15 cellular contexts compared by ENCODE assay signal in genomic region chr10:119162693-119163092, GRCh38. TPM values are rescaled to one million over a fixed set of nuclear protein-coding genes. Genes with fewer than 3 reads are reported as not detected.
DNase-seq lines count a peak whose midpoint lies in the region; ATAC-seq, FAIRE-seq and TF ChIP-seq lines count a peak whose summit lies in the region.
"Had no signal": no experiment of that assay in that cellular context is flagged by ENCODE, and none has a peak within 500 bp of the region (broad histone marks: within the 10 kb centered on the region; RNA-seq: fewer than 3 reads in every experiment).

No MANE protein-coding gene starts in this region.

- H3K79me2 ChIP-seq in SU-DHL-6 (ENCODE audit: insufficient read depth, low read length), result peaks cover 15% of the 10 kb centered on the region
- peaks cover 46% of the 10 kb centered on the region for H3K79me2 ChIP-seq in K562 (ENCODE audit: control insufficient read depth, insufficient read depth, low read length)

- DNase-seq in activated naive CD4-positive, alpha-beta T cell treated with Interleukin-2 at 50 U/mL for 16 hours, result no peak
- DNase-seq in K562 (ENCODE audit: extremely low read depth in 1 of 4, low spot score in 3 of 4), result no peak
- no peak for DNase-seq in left ventricle myocardium inferior
- no peak for DNase-seq in thyroid gland
- DNase-seq in AG20443 (ENCODE audit: low spot score), result no peak
- DNase-seq: ACHN; CD8-positive, alpha-beta T cell; NCI-H1105 treated with DMSO at 0.1 percent for 48 hours; NCI-H187; NCI-H446 had no signal

- POLR2A ChIA-PET in K562 (lab: Yijun Ruan, JAX), result interaction anchor here (1.3 kb wide), 1 partner anchor 18 kb away, joined by 3 read pairs; no protein-coding TSS in a partner anchor

- H3F3A ChIP-seq in SU-DHL-6 (ENCODE audit: insufficient read depth), result peaks cover 23% of the 10 kb centered on the region; the same call in 1 of the 2 replicates

- H3K4me1 Mint-ChIP-seq in activated naive CD4-positive, alpha-beta T cell treated with anti-CD3 and anti-CD28 coated beads, Interleukin-2, amount 50 U/mL, for 24 hours, result peaks cover 33% of the 10 kb centered on the region

- H3K4me1 ChIP-seq in K562 (replicated peaks in 1 of 2; ENCODE audit: control insufficient read depth in 2 of 2, insufficient read depth in 2 of 2, low read length in 2 of 2), result peaks cover 30 to 44% of the 10 kb centered on the region in 2 experiments
- H3K4me1 ChIP-seq in stomach smooth muscle (ENCODE audit: control insufficient read depth, insufficient read depth, low read length), result peaks cover 27% of the 10 kb centered on the region
- H3K4me1 ChIP-seq in left ventricle myocardium inferior, result peaks cover 39% of the 10 kb centered on the region
- H3K4me1 ChIP-seq in thyroid gland, result peaks cover 11 to 17% of the 10 kb centered on the region in 2 donors

- WGBS in K562 (ENCODE audit: insufficient coverage, low coverage, missing lambda C conversion rate), result 79% methylated on average over 3 of the region's 3 CpGs
- 98 to 99% methylated on average over 3 of the region's 3 CpGs for WGBS in thyroid gland, 2 donors

- no peak for TF ChIP-seq RAD21 in K562 (CRISPR knock-in tag; conservative IDR thresholded peaks at IDR 0.05 in 1 of 2, IDR thresholded peaks at IDR 0.05 in 1 of 2)

- FAIRE-seq in K562 (lab: Jason Lieb, UNC), result no peak
- FAIRE-seq: D721Med had no signal

- in situ Hi-C loops in K562 (cut with MboI), result no loop called here

- H3K9me3 Mint-ChIP-seq in activated naive CD4-positive, alpha-beta T cell treated with anti-CD3 and anti-CD28 coated beads, Interleukin-2, amount 50 U/mL, for 24 hours, result no peaks in the 10 kb centered on the region
- H3K9me3 Mint-ChIP-seq: CD8-positive, alpha-beta T cell had no signal

- TF ChIP-seq CTCF in SU-DHL-6 (IDR thresholded peaks at IDR 0.05; ENCODE audit: insufficient read depth, low read length, poor library complexity, severe bottlenecking), result no peak
- no peak for TF ChIP-seq CTCF in K562 (IDR thresholded peaks at IDR 0.05 in 2 of 3, conservative IDR thresholded peaks at IDR 0.05 in 1 of 3; ENCODE audit: insufficient read depth in 2 of 3, low read depth in 1 of 3, low read length in 3 of 3)
- no peak for TF ChIP-seq CTCF in left ventricle myocardium inferior (IDR thresholded peaks at IDR 0.05; ENCODE audit: borderline replicate concordance)
- TF ChIP-seq CTCF in thyroid gland (IDR thresholded peaks at IDR 0.05), result no peak

- H3K36me3 ChIP-seq in SU-DHL-6 (ENCODE audit: low read length), result peaks cover 11% of the 10 kb centered on the region; the same call in 1 of the 2 replicates
- peaks cover 54% of the 10 kb centered on the region; the same call in 2 of the 3 replicates for H3K36me3 ChIP-seq in K562 (ENCODE audit: control insufficient read depth, insufficient read depth, low read length)
- peaks cover 11 to 28% of the 10 kb centered on the region in 2 donors for H3K36me3 ChIP-seq in stomach smooth muscle (ENCODE audit: control insufficient read depth in 2 of 2, insufficient read depth in 2 of 2, low read length in 2 of 2)
- peaks cover 41% of the 10 kb centered on the region for H3K36me3 ChIP-seq in left ventricle myocardium inferior
- H3K36me3 ChIP-seq in thyroid gland, result peaks cover 10 to 17% of the 10 kb centered on the region in 2 donors

- no peak overlapping the region for H3K4me3 Mint-ChIP-seq in activated naive CD4-positive, alpha-beta T cell treated with anti-CD3 and anti-CD28 coated beads, Interleukin-2, amount 50 U/mL, for 24 hours
- H3K4me3 Mint-ChIP-seq: B cell had no signal

- no peaks in the 10 kb centered on the region for H3K9me1 ChIP-seq in K562 (ENCODE audit: control insufficient read depth, insufficient read depth, low read length)

- H3K9me3 ChIP-seq in SU-DHL-6 (ENCODE audit: insufficient read depth, low read length), result no peaks in the 10 kb centered on the region
- H3K9me3 ChIP-seq in K562 (replicated peaks; ENCODE audit: control insufficient read depth, insufficient read depth, low read depth, low read length), result no peaks in the 10 kb centered on the region
- no peaks in the 10 kb centered on the region for H3K9me3 ChIP-seq in stomach smooth muscle (ENCODE audit: control insufficient read depth in 2 of 2, low read length in 2 of 2)
- H3K9me3 ChIP-seq in left ventricle myocardium inferior (replicated peaks), result no peaks in the 10 kb centered on the region
- no peaks in the 10 kb centered on the region for H3K9me3 ChIP-seq in thyroid gland

- CTCF ChIA-PET in K562 (lab: Yijun Ruan, JAX; ENCODE audit: low intra/inter-chr PET ratio), result no interaction called here

- H3K9me2 ChIP-seq in SU-DHL-6 (replicated peaks; ENCODE audit: insufficient read depth, low read length), result no peaks in the 10 kb centered on the region

- no peak for TF ChIP-seq POLR2A in K562 (conservative IDR thresholded peaks at IDR 0.05)
- TF ChIP-seq POLR2A in thyroid gland (IDR thresholded peaks at IDR 0.05), result no peak

- TF ChIP-seq EP300 in K562 (IDR thresholded peaks at IDR 0.05; ENCODE audit: low read length), result no peak

- H2AFZ ChIP-seq in SU-DHL-6 (ENCODE audit: low read depth, low read length, severe bottlenecking) (no peak overlapping the region), K562 (ENCODE audit: low read depth, low read length) (no peak overlapping the region)

- no peak for ATAC-seq in K562
- ATAC-seq: CD8-positive, alpha-beta T cell had no signal

- peaks cover 8% of the 10 kb centered on the region for H3K36me3 Mint-ChIP-seq in activated naive CD4-positive, alpha-beta T cell treated with anti-CD3 and anti-CD28 coated beads, Interleukin-2, amount 50 U/mL, for 24 hours

- intact Hi-C loops in K562 (cut with micrococcal nuclease), result no loop called here
- intact Hi-C loops in left ventricle myocardium inferior (cut with micrococcal nuclease), result no loop called here
- intact Hi-C loops in thyroid gland (cut with DNase I), result no loop called here

- peak overlapping the region; percentile 80 for H3K27ac Mint-ChIP-seq in activated naive CD4-positive, alpha-beta T cell treated with anti-CD3 and anti-CD28 coated beads, Interleukin-2, amount 50 U/mL, for 24 hours
- H3K27ac Mint-ChIP-seq: B cell had no signal

- H4K20me1 ChIP-seq in SU-DHL-6 (ENCODE audit: low read depth, low read length) (no peaks in the 10 kb centered on the region), K562 (replicated peaks; ENCODE audit: control insufficient read depth, insufficient read depth, low read length) (no peaks in the 10 kb centered on the region)

- BruUV-seq in K562 (replicated peaks; lab: Mats Ljungman, UMichigan), result no TSS peak

- peak overlapping the region; percentile 35; the same call in 1 of the 2 replicates for H3K27ac ChIP-seq in SU-DHL-6 (ENCODE audit: low read depth, low read length)
- peak overlapping the region; percentile 66; the same call in 2 of the 3 replicates for H3K27ac ChIP-seq in K562 (ENCODE audit: extremely low read depth, low read depth, low read length)
- peak overlapping the region; percentile 24 for H3K27ac ChIP-seq in stomach smooth muscle (ENCODE audit: low read length)
- no peak overlapping the region for H3K27ac ChIP-seq in left ventricle myocardium inferior (replicated peaks)
- no peak overlapping the region for H3K27ac ChIP-seq in thyroid gland

- H3K4me2 ChIP-seq in SU-DHL-6 (ENCODE audit: low read depth, low read length, poor library complexity, severe bottlenecking) (peak overlapping the region; percentile 88), K562 (ENCODE audit: insufficient read depth, low read length) (peak overlapping the region; percentile 71; the same call in 1 of the 2 replicates)

- H3K27me3 Mint-ChIP-seq in activated naive CD4-positive, alpha-beta T cell treated with anti-CD3 and anti-CD28 coated beads, Interleukin-2, amount 50 U/mL, for 24 hours, result no peaks in the 10 kb centered on the region
- H3K27me3 Mint-ChIP-seq: B cell had no signal

- H3K9ac ChIP-seq in SU-DHL-6 (ENCODE audit: low read length) (no peak overlapping the region), K562 (ENCODE audit: insufficient read depth in 1 of 2, low read depth in 2 of 2, low read length in 2 of 2) (peak overlapping the region in 1 of 2 experiments; percentile 50; a peak in 1 of 4 replicates), stomach smooth muscle (ENCODE audit: low read length in 2 of 2) (no peak overlapping the region)

- H3K4me3 ChIP-seq in SU-DHL-6 (ENCODE audit: insufficient read depth, low read length, poor library complexity, severe bottlenecking) (no peak overlapping the region), K562 (no peak overlapping the region), stomach smooth muscle (ENCODE audit: low read length in 2 of 2) (no peak overlapping the region), left ventricle myocardium inferior (no peak overlapping the region), thyroid gland (replicated peaks in 1 of 3) (no peak overlapping the region)

- H3K27me3 ChIP-seq in SU-DHL-6 (ENCODE audit: low read length) (no peaks in the 10 kb centered on the region), K562 (ENCODE audit: control insufficient read depth in 2 of 2, insufficient read depth in 2 of 2, low read length in 2 of 2) (no peaks in the 10 kb centered on the region), stomach smooth muscle (ENCODE audit: control insufficient read depth in 1 of 2, insufficient read depth in 2 of 2, low read length in 2 of 2) (no peaks in the 10 kb centered on the region), left ventricle myocardium inferior (ENCODE audit: low read depth) (no peaks in the 10 kb centered on the region), thyroid gland (no peaks in the 10 kb centered on the region)

RNA-seq across cellular contexts. Expression of gene SFXN4, which starts 2.8 kb away (rescaled TPM):
- 49.1 and 58.2 TPM in 2 replicates for total RNA-seq in K562 (2011; cell fraction: chromatin; rRNA removed; ENCODE audit: low replicate concordance)
- 49.6 and 51.9 TPM in 2 replicates for total RNA-seq in K562 (2011; cell fraction: nucleolus; rRNA removed)
- total RNA-seq in K562 (2011; cell fraction: nucleoplasm; rRNA removed), result 56.2 and 59.0 TPM in 2 replicates
- 39.6 and 40.3 TPM in 2 replicates for total RNA-seq in K562 (2014; rRNA removed)
- total RNA-seq in K562 (2014; rRNA removed; fragmentation: Illumina TruSeq; extraction: Trizol), result 48.9 and 51.5 TPM in 2 replicates
- total RNA-seq in K562 (2015; rRNA removed; fragmentation: Illumina TruSeq; extraction: Trizol), result 40.1 and 42.4 TPM in 2 replicates
- total RNA-seq in K562 (2021), result 44.9 and 46.0 TPM in 2 replicates
- 50.5 and 64.0 TPM in 2 replicates for polyA plus RNA-seq in K562 (2011; rRNA removed)
- 31.3 and 45.2 TPM in 2 replicates for polyA plus RNA-seq in K562 (2011; cell fraction: cytosol; rRNA removed)
- 31.2 and 39.9 TPM in 2 replicates for polyA plus RNA-seq in K562 (2011; cell fraction: nucleus; rRNA removed)
- polyA plus RNA-seq in K562 (2012), result 39.1 and 85.0 TPM in 2 replicates
- 49.8 and 54.6 TPM in 2 replicates for polyA plus RNA-seq in K562 (2014; fragmentation: Illumina TruSeq; extraction: Trizol)
- 10 to 100 TPM; 80.6 to 97.8 TPM for polyA plus RNA-seq in K562 (2014; fragmentation: Nextera tagmentation; extraction: Ambion mirVana)
- polyA plus RNA-seq in K562 (2014; rRNA removed), result 54.5 and 68.1 TPM in 2 replicates
- 36.1 and 36.6 TPM in 2 replicates for polyA minus RNA-seq in K562 (2011; rRNA and poly(A)+ RNA removed)
- 19.7 and 23.7 TPM in 2 replicates for polyA minus RNA-seq in K562 (2011; cell fraction: cytosol; rRNA and poly(A)+ RNA removed)
- 16.7 and 21.1 TPM in 2 replicates for polyA minus RNA-seq in K562 (2011; cell fraction: nucleus; rRNA and poly(A)+ RNA removed)
- total RNA-seq in left ventricle myocardium inferior, result 52.7 TPM
- 10 to 100 TPM; 17.8 to 88.3 (median 36.3) TPM for total RNA-seq in thyroid gland

RNA-seq across cellular contexts. Expression of gene PRDX3, which starts 15.9 kb away (rescaled TPM):
- 44.3 and 59.6 TPM in 2 replicates for total RNA-seq in K562 (2011; cell fraction: chromatin; rRNA removed; ENCODE audit: low replicate concordance)
- 47.8 and 52.9 TPM in 2 replicates for total RNA-seq in K562 (2011; cell fraction: nucleolus; rRNA removed)
- 68.3 and 84.1 TPM in 2 replicates for total RNA-seq in K562 (2011; cell fraction: nucleoplasm; rRNA removed)
- total RNA-seq in K562 (2014; rRNA removed), result 122 and 154 TPM in 2 replicates
- total RNA-seq in K562 (2014; rRNA removed; fragmentation: Illumina TruSeq; extraction: Trizol), result 197 and 213 TPM in 2 replicates
- total RNA-seq in K562 (2015; rRNA removed; fragmentation: Illumina TruSeq; extraction: Trizol), result 163 and 171 TPM in 2 replicates
- total RNA-seq in K562 (2021), result 140 and 150 TPM in 2 replicates
- polyA plus RNA-seq in K562 (2011; rRNA removed), result 268 and 325 TPM in 2 replicates
- 94.1 and 162 TPM in 2 replicates for polyA plus RNA-seq in K562 (2011; cell fraction: cytosol; rRNA removed)
- polyA plus RNA-seq in K562 (2011; cell fraction: nucleus; rRNA removed), result 113 and 152 TPM in 2 replicates
- polyA plus RNA-seq in K562 (2012), result 161 and 163 TPM in 2 replicates
- 172 and 173 TPM in 2 replicates for polyA plus RNA-seq in K562 (2014; fragmentation: Illumina TruSeq; extraction: Trizol)
- 100 to 1,000 TPM; 759 to 994 TPM for polyA plus RNA-seq in K562 (2014; fragmentation: Nextera tagmentation; extraction: Ambion mirVana)
- 143 and 194 TPM in 2 replicates for polyA plus RNA-seq in K562 (2014; rRNA removed)
- polyA minus RNA-seq in K562 (2011; rRNA and poly(A)+ RNA removed), result 226 and 260 TPM in 2 replicates
- polyA minus RNA-seq in K562 (2011; cell fraction: cytosol; rRNA and poly(A)+ RNA removed), result 61.8 and 87.3 TPM in 2 replicates
- 26.0 and 46.5 TPM in 2 replicates for polyA minus RNA-seq in K562 (2011; cell fraction: nucleus; rRNA and poly(A)+ RNA removed)
- 301 TPM for total RNA-seq in left ventricle myocardium inferior
- total RNA-seq in thyroid gland, result 100 to 1,000 TPM; 137 to 299 (median 243) TPM

RNA-seq across cellular contexts. Expression of gene GRK5, which starts 44.7 kb away (rescaled TPM):
- total RNA-seq in K562 (2011; cell fraction: chromatin; rRNA removed; ENCODE audit: low replicate concordance), result 0.88 and 1.4 TPM in 2 replicates
- 0.39 and 0.83 TPM in 2 replicates for total RNA-seq in K562 (2011; cell fraction: nucleolus; rRNA removed)
- 0.31 and 0.59 TPM in 2 replicates for total RNA-seq in K562 (2011; cell fraction: nucleoplasm; rRNA removed)
- 0.54 and 0.65 TPM in 2 replicates for total RNA-seq in K562 (2014; rRNA removed)
- 0.47 and 0.51 TPM in 2 replicates for total RNA-seq in K562 (2014; rRNA removed; fragmentation: Illumina TruSeq; extraction: Trizol)
- 0.45 and 0.80 TPM in 2 replicates for total RNA-seq in K562 (2015; rRNA removed; fragmentation: Illumina TruSeq; extraction: Trizol)
- 0.73 and 1.0 TPM in 2 replicates for total RNA-seq in K562 (2021)
- 0.50 and 0.67 TPM in 2 replicates for polyA plus RNA-seq in K562 (2011; rRNA removed)
- polyA plus RNA-seq in K562 (2011; cell fraction: cytosol; rRNA removed), result 0.31 and 0.55 TPM in 2 replicates
- polyA plus RNA-seq in K562 (2011; cell fraction: nucleus; rRNA removed), result 0.45 and 0.98 TPM in 2 replicates
- polyA plus RNA-seq in K562 (2012), result 0.59 and 0.68 TPM in 2 replicates
- 0.82 and 0.83 TPM in 2 replicates for polyA plus RNA-seq in K562 (2014; fragmentation: Illumina TruSeq; extraction: Trizol)
- polyA plus RNA-seq in K562 (2014; fragmentation: Nextera tagmentation; extraction: Ambion mirVana), result not detected
- polyA plus RNA-seq in K562 (2014; rRNA removed), result 0.31 and 0.46 TPM in 2 replicates
- polyA minus RNA-seq in K562 (2011; rRNA and poly(A)+ RNA removed), result 0.42 and 0.53 TPM in 2 replicates
- polyA minus RNA-seq in K562 (2011; cell fraction: cytosol; rRNA and poly(A)+ RNA removed), result not detected in 2 replicates
- polyA minus RNA-seq in K562 (2011; cell fraction: nucleus; rRNA and poly(A)+ RNA removed), result 0.44 and 0.54 TPM in 2 replicates
- total RNA-seq in left ventricle myocardium inferior, result 52.8 TPM
- 10 to 100 TPM in 3 of 4 donors, 1 to 10 TPM in 1; 9.2 to 27.3 (median 15.0) TPM for total RNA-seq in thyroid gland

RNA-seq across cellular contexts. Expression of gene DENND10, which starts 58.8 kb away (rescaled TPM):
- 23.7 and 25.5 TPM in 2 replicates for total RNA-seq in K562 (2011; cell fraction: chromatin; rRNA removed; ENCODE audit: low replicate concordance)
- 14.5 and 16.5 TPM in 2 replicates for total RNA-seq in K562 (2011; cell fraction: nucleolus; rRNA removed)
- total RNA-seq in K562 (2011; cell fraction: nucleoplasm; rRNA removed), result 17.3 and 28.2 TPM in 2 replicates
- total RNA-seq in K562 (2014; rRNA removed) (12.9 TPM in 2 replicates), K562 (2014; rRNA removed; fragmentation: Illumina TruSeq; extraction: Trizol) (12.3 and 13.7 TPM in 2 replicates), K562 (2015; rRNA removed; fragmentation: Illumina TruSeq; extraction: Trizol) (11.2 and 11.9 TPM in 2 replicates), K562 (2021) (10.4 and 12.2 TPM in 2 replicates), left ventricle myocardium inferior (18.3 TPM), thyroid gland (10 to 100 TPM; 46.4 to 55.3 (median 53.1) TPM)
- polyA plus RNA-seq in K562 (2011; rRNA removed) (18.3 and 19.0 TPM in 2 replicates), K562 (2014; fragmentation: Illumina TruSeq; extraction: Trizol) (11.7 and 12.5 TPM in 2 replicates), K562 (2014; fragmentation: Nextera tagmentation; extraction: Ambion mirVana) (10 to 100 TPM; 15.5 to 20.0 TPM), K562 (2014; rRNA removed) (9.4 and 10.5 TPM in 2 replicates)
- 10.5 and 12.3 TPM in 2 replicates for polyA plus RNA-seq in K562 (2011; cell fraction: cytosol; rRNA removed)
- polyA plus RNA-seq in K562 (2011; cell fraction: nucleus; rRNA removed), result 11.3 and 12.6 TPM in 2 replicates
- 11.0 and 17.5 TPM in 2 replicates for polyA plus RNA-seq in K562 (2012)
- polyA minus RNA-seq in K562 (2011; rRNA and poly(A)+ RNA removed), result 15.9 and 18.0 TPM in 2 replicates
- polyA minus RNA-seq in K562 (2011; cell fraction: cytosol; rRNA and poly(A)+ RNA removed), result 5.0 and 9.3 TPM in 2 replicates
- 5.1 and 9.4 TPM in 2 replicates for polyA minus RNA-seq in K562 (2011; cell fraction: nucleus; rRNA and poly(A)+ RNA removed)

Comparison
In these comparisons a context has a peak if more than half of its experiments do, and no peak if none do; other contexts are left out.
1. H3K27ac ChIP-seq: peak in SU-DHL-6 (single experiment), K562 (single experiment) and stomach smooth muscle (single experiment); none in left ventricle myocardium inferior (single experiment) and thyroid gland (0 of 3).
2. RNA of gene GRK5, which starts 44.7 kb away (total RNA-seq): 52.8 TPM in left ventricle myocardium inferior (single experiment) and 9.2 to 27.3 TPM in thyroid gland; 0.31 to 1.4 TPM in K562; every median in the first group is over 4 times any median in the second.